ENCODE assay signal across 25 cellular contexts in genomic region chr13:44337581-44337980, GRCh38. TPM values are rescaled to one million over a fixed set of nuclear protein-coding genes. Genes with fewer than 3 reads are reported as not detected.
DNase-seq lines count a peak whose midpoint lies in the region; ATAC-seq and TF ChIP-seq lines count a peak whose summit lies in the region.
"Had no signal": no experiment of that assay in that cellular context is flagged by ENCODE, and none has a peak within 500 bp of the region (broad histone marks: within the 10 kb centered on the region; RNA-seq: fewer than 3 reads in every experiment).

No MANE protein-coding gene starts in this region.

- TF ChIP-seq CTCF in HFFc6 (IDR thresholded peaks at IDR 0.05) = no peak

- no peak for DNase-seq in stimulated activated naive CD8-positive, alpha-beta T cell treated with anti-CD3 and anti-CD28 coated beads, Interleukin-15, Interleukin-2, amounts not matched to agents 100 U/mL and 50 U/mL, for 24 hours
- no peak for DNase-seq in HFFc6
- DNase-seq in mesenchymal stem cell = no peak
- no peak for DNase-seq in G401 (ENCODE audit: low spot score)
- no peak for DNase-seq in effector CD8-positive, alpha-beta T cell (lab: John Stamatoyannopoulos, UW)
- DNase-seq: Calu3; CD8-positive, alpha-beta memory T cell; DMS79 treated with DMSO at 0.1 percent for 48 hours; H9; KBM-7; NCI-H1105 treated with DMSO at 0.1 percent for 48 hours; NCI-H146; NCI-H1930; NCI-H2107; NCI-H526 treated with DMSO at 0.1 percent for 48 hours; SIG-M5; SW 1271 had no signal

- no peaks in the 10 kb centered on the region for H3K36me3 Mint-ChIP-seq in stimulated activated naive CD8-positive, alpha-beta T cell treated with anti-CD3 and anti-CD28 coated beads, Interleukin-15, Interleukin-2, amounts not matched to agents 100 ng/mL and 50 ng/mL, for 24 hours (ENCODE audit: low read depth)
- H3K36me3 Mint-ChIP-seq in HFFc6 (ENCODE audit: low read depth) = peaks cover 4% of the 10 kb centered on the region; the same call in 1 of the 2 replicates
- H3K36me3 Mint-ChIP-seq: CD14-positive monocyte; CD8-positive, alpha-beta memory T cell had no signal

- peak overlapping the region; percentile 19 for H4K8ac ChIP-seq in mesenchymal stem cell (ENCODE audit: low read length)

- H3K4me1 Mint-ChIP-seq in stimulated activated naive CD8-positive, alpha-beta T cell treated with anti-CD3 and anti-CD28 coated beads, Interleukin-15, Interleukin-2, amounts not matched to agents 100 ng/mL and 50 ng/mL, for 24 hours (ENCODE audit: low read depth) = no peaks in the 10 kb centered on the region
- no peaks in the 10 kb centered on the region; the same call in 1 of the 2 replicates for H3K4me1 Mint-ChIP-seq in HFFc6 (ENCODE audit: low read depth)
- H3K4me1 Mint-ChIP-seq: B cell had no signal

- H3K9ac ChIP-seq in mesenchymal stem cell (ENCODE audit: low read length) = no peak overlapping the region

- in situ Hi-C loops in G401 (cut with HindIII; ENCODE audit: low sequenced_read_pairs) = no loop called here

- H2AFZ ChIP-seq in mesenchymal stem cell (ENCODE audit: low read depth, low read length) = no peak overlapping the region
- H2AFZ ChIP-seq: GM23338 had no signal

- no peak overlapping the region for H2AK5ac ChIP-seq in mesenchymal stem cell (ENCODE audit: low read length, severe bottlenecking)

- H3K79me1 ChIP-seq in mesenchymal stem cell (replicated peaks; ENCODE audit: low read length, poor library complexity, severe bottlenecking) = no peaks in the 10 kb centered on the region

- H3K27me3 Mint-ChIP-seq in stimulated activated naive CD8-positive, alpha-beta T cell treated with anti-CD3 and anti-CD28 coated beads, Interleukin-15, Interleukin-2, amounts not matched to agents 100 ng/mL and 50 ng/mL, for 24 hours = no peaks in the 10 kb centered on the region
- H3K27me3 Mint-ChIP-seq in HFFc6 (ENCODE audit: insufficient read depth) = peaks cover 34% of the 10 kb centered on the region
- H3K27me3 Mint-ChIP-seq: B cell had no signal

- H3K23ac ChIP-seq in mesenchymal stem cell (ENCODE audit: low read length in 2 of 2) = no peak overlapping the region

- no peak for ATAC-seq in stimulated activated naive CD8-positive, alpha-beta T cell treated with anti-CD3 and anti-CD28 coated beads, Interleukin-15, Interleukin-2, amounts not matched to agents 100 U/mL and 50 U/mL, for 24 hours
- no peak for ATAC-seq in HG02884 (IDR thresholded peaks at IDR 0.05; ENCODE audit: unreplicated experiment)
- ATAC-seq: GM23338, Panc1 had no signal

- peak overlapping the region; percentile 7 for H3K27ac Mint-ChIP-seq in stimulated activated naive CD8-positive, alpha-beta T cell treated with anti-CD3 and anti-CD28 coated beads, Interleukin-15, Interleukin-2, amounts not matched to agents 100 ng/mL and 50 ng/mL, for 24 hours
- no peak overlapping the region for H3K27ac Mint-ChIP-seq in HFFc6
- H3K27ac Mint-ChIP-seq: B cell; CD8-positive, alpha-beta memory T cell; GM23338 had no signal

- no peak overlapping the region for H3K4ac ChIP-seq in mesenchymal stem cell (ENCODE audit: low read depth in 1 of 2, low read length in 2 of 2)

- H3K4me3 Mint-ChIP-seq in stimulated activated naive CD8-positive, alpha-beta T cell treated with anti-CD3 and anti-CD28 coated beads, Interleukin-15, Interleukin-2, amounts not matched to agents 100 ng/mL and 50 ng/mL, for 24 hours = no peak overlapping the region
- peak overlapping the region; percentile 44; the same call in 1 of the 2 replicates for H3K4me3 Mint-ChIP-seq in HFFc6
- H3K4me3 Mint-ChIP-seq: B cell; CD14-positive monocyte; CD8-positive, alpha-beta memory T cell; GM23338; H9 had no signal

- no peak overlapping the region for H3K4me2 ChIP-seq in mesenchymal stem cell (ENCODE audit: low read length, poor library complexity, severe bottlenecking)
- H3K4me2 ChIP-seq: GM23338 had no signal

- no peak overlapping the region for H3K27ac ChIP-seq in mesenchymal stem cell (ENCODE audit: low read length, poor library complexity, severe bottlenecking)
- H3K27ac ChIP-seq: SK-N-MC had no signal

- no peaks in the 10 kb centered on the region for H3K27me3 ChIP-seq in mesenchymal stem cell (ENCODE audit: control insufficient read depth in 1 of 2, insufficient read depth in 1 of 2, low read length in 2 of 2)

- no peaks in the 10 kb centered on the region for H3K36me3 ChIP-seq in mesenchymal stem cell (ENCODE audit: control insufficient read depth in 1 of 2, insufficient read depth in 2 of 2, low read depth in 1 of 2, low read length in 2 of 2)

- H4K91ac ChIP-seq in mesenchymal stem cell (ENCODE audit: low read length) = peak overlapping the region; percentile 55

- H3K9me3 Mint-ChIP-seq in stimulated activated naive CD8-positive, alpha-beta T cell treated with anti-CD3 and anti-CD28 coated beads, Interleukin-15, Interleukin-2, amounts not matched to agents 100 ng/mL and 50 ng/mL, for 24 hours = no peaks in the 10 kb centered on the region
- peaks cover 5% of the 10 kb centered on the region; the same call in 1 of the 2 replicates for H3K9me3 Mint-ChIP-seq in HFFc6
- H3K9me3 Mint-ChIP-seq: CD8-positive, alpha-beta memory T cell had no signal

- peak overlapping the region; percentile 33 for H2BK15ac ChIP-seq in mesenchymal stem cell (ENCODE audit: low read depth, poor library complexity, severe bottlenecking)

- H3K18ac ChIP-seq in mesenchymal stem cell (ENCODE audit: low read depth in 1 of 2, low read length in 2 of 2) = no peak overlapping the region

- H3K4me1 ChIP-seq in mesenchymal stem cell (ENCODE audit: control insufficient read depth, insufficient read depth, low read depth, low read length) = peaks cover 5% of the 10 kb centered on the region

- no peak overlapping the region for H2BK5ac ChIP-seq in mesenchymal stem cell (ENCODE audit: low read depth, low read length, poor library complexity, severe bottlenecking)

- H2BK120ac ChIP-seq in mesenchymal stem cell (ENCODE audit: low read depth, low read length) = no peak overlapping the region

- 91% methylated on average over 4 of the region's 4 CpGs for WGBS in mesenchymal stem cell

- no peak overlapping the region for H3K14ac ChIP-seq in mesenchymal stem cell (ENCODE audit: low read length in 2 of 2)

- no peak overlapping the region for H3K4me3 ChIP-seq in mesenchymal stem cell (ENCODE audit: insufficient read depth in 1 of 2, low read depth in 1 of 2, low read length in 2 of 2)
- H3K4me3 ChIP-seq: GM23338, SK-N-MC had no signal

- H2BK12ac ChIP-seq in mesenchymal stem cell (ENCODE audit: low read length in 2 of 2) = no peak overlapping the region

- no peaks in the 10 kb centered on the region for H3K9me3 ChIP-seq in mesenchymal stem cell (ENCODE audit: control insufficient read depth, low read length)

RNA-seq across cellular contexts. Expression of gene SERP2, which starts 36.0 kb away (rescaled TPM):
- 1 to 10 TPM; 1.4 to 2.5 (median 2.1) TPM for total RNA-seq in HFFc6 (2021; fragmentation: NEBNext Ultra II Directional; extraction: Animal tissue kit (Norgen Biotek cat#: 25700))
- 3.4 TPM for polyA plus RNA-seq in mesenchymal stem cell (2013, experiment 1 of 2)
- 3.5 TPM for polyA plus RNA-seq in mesenchymal stem cell (2013, experiment 2 of 2)
- not detected in 2 replicates for total RNA-seq in G401 (2014; rRNA removed; shearing (Covaris generic))
- total RNA-seq: B cell, Calu3, MCF 10A had no signal
- polyA plus RNA-seq: CD14-positive monocyte had no signal
